27 cellular contexts compared by ENCODE assay signal in genomic region chr6:49025273-49026240, GRCh38.
"Had no signal": no experiment of that assay in that cellular context is flagged by ENCODE, and none has a peak within 500 bp of the region (broad histone marks: within the 10 kb centered on the region; RNA-seq: fewer than 3 reads in every experiment).

No MANE protein-coding gene starts in this region.

- DNase-seq: activated CD4-positive, alpha-beta memory T cell treated with anti-CD3 and anti-CD28 coated beads, Interleukin-2, amount 10 ng/mL, durations not matched to agents 7 days and 5 days; activated CD4-positive, alpha-beta T cell treated with anti-CD3 and anti-CD28 coated beads for 1 hour; activated CD4-positive, alpha-beta T cell treated with anti-CD3 and anti-CD28 coated beads for 48 hours; activated CD4-positive, CD25-positive, alpha-beta regulatory T cell; activated CD8-positive, alpha-beta memory T cell treated with anti-CD3 and anti-CD28 coated beads for 24 hours; activated CD8-positive, alpha-beta memory T cell treated with anti-CD3 and anti-CD28 coated beads, Interleukin-2, amount 10 ng/mL, durations not matched to agents 7 days and 5 days; activated CD8-positive, alpha-beta memory T cell treated with anti-CD3 and anti-CD28 coated beads, Interleukin-2, amount 50 U/mL, for 48 hours; activated effector memory CD4-positive, alpha-beta T cell treated with Interleukin-2 at 50 U/mL for 16 hours; activated naive CD4-positive, alpha-beta T cell treated with anti-CD3 and anti-CD28 coated beads, Interleukin-2, amount 10 ng/mL, durations not matched to agents 7 days and 5 days; activated naive CD8-positive, alpha-beta T cell treated with anti-CD3 and anti-CD28 coated beads, Interleukin-2, amount 50 U/mL, for 24 hours; activated T-cell treated with anti-CD3 and anti-CD28 coated beads, Interleukin-2, amount 50 U/mL, for 48 hours; anterior cingulate cortex; central memory CD4-positive, alpha-beta T cell; Kasumi-1; KG1; NCI-H1105; NCI-H1417 treated with DMSO at 0.1 percent for 48 hours; NCI-H187 treated with DMSO at 0.1 percent for 48 hours; NCI-H2081; NCI-H345; NCI-H524 treated with DMSO at 0.1 percent for 48 hours; Right ventricle myocardium superior; SW 1271; T-helper 1 cell; T-helper 2 cell; T1000; WERI-Rb-1 had no signal

- ATAC-seq: activated CD8-positive, alpha-beta memory T cell treated with anti-CD3 and anti-CD28 coated beads, Interleukin-2, amount 10 ng/mL, durations not matched to agents 7 days and 5 days; activated naive CD8-positive, alpha-beta T cell treated with anti-CD3 and anti-CD28 coated beads, Interleukin-2, amount 50 U/mL, for 24 hours had no signal

- H3K27ac ChIP-seq: WERI-Rb-1 had no signal

- H3K36me3 ChIP-seq: WERI-Rb-1 had no signal
